13 cellular contexts compared by ENCODE assay signal in the genomic region with DNA sequence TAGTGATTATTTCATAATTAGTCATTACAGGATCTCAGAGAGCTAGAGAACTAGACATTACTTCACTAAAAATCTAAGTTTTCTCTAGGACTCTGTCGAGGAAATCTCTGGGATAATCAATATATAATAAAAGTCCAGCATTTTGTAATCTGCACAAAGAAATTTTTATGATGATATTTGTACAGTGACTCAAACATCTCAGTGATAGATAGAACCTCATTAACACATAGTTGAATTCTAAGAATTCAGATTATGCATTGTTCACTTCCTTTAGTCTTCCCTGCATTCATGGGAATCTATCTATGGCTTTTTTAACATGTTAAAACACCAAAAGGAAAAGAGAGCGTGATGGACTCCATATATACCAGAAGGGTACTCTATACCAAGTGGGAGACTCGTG.
"Had no signal": no experiment of that assay in that cellular context is flagged by ENCODE, and none has a peak within 500 bp of the region (broad histone marks: within the 10 kb centered on the region; RNA-seq: fewer than 3 reads in every experiment).

No MANE protein-coding gene starts in this region.

- H3K27me3 ChIP-seq: adrenal gland, stomach had no signal

- H3K4me3 ChIP-seq: adrenal gland, stomach, thoracic aorta had no signal

- H3K27ac ChIP-seq: stomach, thoracic aorta had no signal

- FAIRE-seq: urothelium cell line had no signal

- H3K36me3 ChIP-seq: adrenal gland, stomach, thoracic aorta had no signal

- DNase-seq: activated CD4-positive, alpha-beta T cell treated with anti-CD3 and anti-CD28 coated beads, Interleukin-2, amount 50 U/mL, for 1 hour; activated naive CD4-positive, alpha-beta T cell treated with anti-CD3 and anti-CD28 coated beads, Interleukin-2, amount 50 U/mL, for 16 hours; activated T-cell treated with anti-CD3 and anti-CD28 coated beads, Interleukin-2, amount 50 U/mL, for 1 hour; adrenal gland; effector memory CD8-positive, alpha-beta T cell; erythroblast; glutamatergic neuron; immature natural killer cell; nephron progenitor cell; stomach had no signal

- ATAC-seq: effector memory CD8-positive, alpha-beta T cell; sciatic nerve had no signal

- H3K9me3 ChIP-seq: adrenal gland, stomach, thoracic aorta had no signal
